ENCODE assay signal across 8 cellular contexts in genomic region chr7:151459726-151460473, GRCh38. TPM values are rescaled to one million over a fixed set of nuclear protein-coding genes. Genes with fewer than 3 reads are reported as not detected.
A peak's percentile ranks its signal among the peaks of the same experiment; 100 is the strongest.
DNase-seq lines count a peak whose midpoint lies in the region; ATAC-seq and TF ChIP-seq lines count a peak whose summit lies in the region.

No MANE protein-coding gene starts in this region.

- no peaks in the 10 kb centered on the region for H3K79me2 ChIP-seq in GM23248 (ENCODE audit: insufficient read depth)

- H3K4me1 Mint-ChIP-seq in nephron: peaks cover 26% of the 10 kb centered on the region

- in situ Hi-C loops in GM23248 (cut with MboI): loop anchor here (10.0 kb wide), 1 partner anchor 305 kb away; no protein-coding TSS in a partner anchor

- H3K36me3 Mint-ChIP-seq in nephron (ENCODE audit: low read depth): peaks cover 32% of the 10 kb centered on the region

- H3K4me3 ChIP-seq in GM23248 (peak overlapping the region; percentile 62), RWPE2 (ENCODE audit: severe bottlenecking) (no peak overlapping the region)

- H3K9ac ChIP-seq in GM23248: peak overlapping the region; percentile 46

- H3K27ac ChIP-seq in GM23248 (peak overlapping the region; percentile 55), RWPE2 (ENCODE audit: poor library complexity, severe bottlenecking) (peak overlapping the region; percentile 44)

- H3K27ac Mint-ChIP-seq in nephron: peak overlapping the region; percentile 91 to 97 (median 97)

- no peaks in the 10 kb centered on the region for H3K9me2 ChIP-seq in GM23248 (ENCODE audit: insufficient read depth)

- H3K9me3 ChIP-seq in GM23248 (ENCODE audit: low read depth): no peaks in the 10 kb centered on the region
- peaks cover 15% of the 10 kb centered on the region for H3K9me3 ChIP-seq in RWPE2 (ENCODE audit: severe bottlenecking)

- ATAC-seq in RWPE2 (ENCODE audit: low read depth) (peak; percentile 91), GM18517 (IDR thresholded peaks at IDR 0.05; ENCODE audit: unreplicated experiment) (no peak), GM19467 (IDR thresholded peaks at IDR 0.05; ENCODE audit: unreplicated experiment) (no peak), GM21447 (IDR thresholded peaks at IDR 0.05; ENCODE audit: unreplicated experiment) (no peak)

- H2AFZ ChIP-seq in GM23248: peak overlapping the region; percentile 70

- H3K27me3 ChIP-seq in GM23248 (replicated peaks; ENCODE audit: insufficient read depth) (no peaks in the 10 kb centered on the region), RWPE2 (ENCODE audit: insufficient read depth, poor library complexity, severe bottlenecking) (no peaks in the 10 kb centered on the region)

- WGBS in GM23248 (ENCODE audit: low coverage in 1 of 2, low lambda C conversion rate in 2 of 2, missing lambda C conversion rate in 2 of 2), 2 experiments: 1 to 2% methylated on average over 23 to 25 of the region's 25 CpGs

- H3K4me1 ChIP-seq in GM23248 (ENCODE audit: insufficient read depth) (peaks cover 20% of the 10 kb centered on the region), RWPE2 (ENCODE audit: insufficient read depth, poor library complexity, severe bottlenecking) (peaks cover 12% of the 10 kb centered on the region)

- no peaks in the 10 kb centered on the region for H4K20me1 ChIP-seq in GM23248 (ENCODE audit: insufficient read depth)

- H3K4me3 Mint-ChIP-seq in nephron: peak overlapping the region; percentile 63 to 72 (median 72)

- peak overlapping the region; percentile 78 for H3K4me2 ChIP-seq in GM23248 (ENCODE audit: unreplicated experiment)

- TF ChIP-seq CTCF in RWPE2 (IDR thresholded peaks at IDR 0.05; ENCODE audit: poor library complexity, severe bottlenecking) (peak; percentile 35), nephron (IDR thresholded peaks at IDR 0.05; ENCODE audit: unreplicated experiment in 3 of 3) (peak; percentile 24 to 42 (median 24))

- no peaks in the 10 kb centered on the region for H3K27me3 Mint-ChIP-seq in nephron (ENCODE audit: low read depth)

- DNase-seq in GM23248: peak; percentile 89
- peak; percentile 77 for DNase-seq in RWPE2 (ENCODE audit: low spot score)
- DNase-seq in fibroblast of peridontal ligament (ENCODE audit: extremely low read depth): peak; percentile 89
- DNase-seq in stimulated activated CD4-positive, alpha-beta T cell treated with anti-CD3 and anti-CD28 coated beads, Interleukin-2, amount 100 ng/mL, for 24 hours: no peak

- peaks cover 42% of the 10 kb centered on the region for H3F3A ChIP-seq in GM23248 (ENCODE audit: insufficient read depth)

- H3K36me3 ChIP-seq in GM23248 (ENCODE audit: low read depth): peaks cover 18% of the 10 kb centered on the region
- peaks cover 5% of the 10 kb centered on the region; the same call in 1 of the 2 replicates for H3K36me3 ChIP-seq in RWPE2 (ENCODE audit: low read depth)

- H3K9me3 Mint-ChIP-seq in nephron: peaks cover 24% of the 10 kb centered on the region

RNA-seq across cellular contexts. Expression of gene CRYGN, which starts 20.0 kb away (rescaled TPM):
- total RNA-seq in GM23248 (2014; rRNA removed; shearing (Covaris generic)): not detected in 2 replicates
- polyA plus RNA-seq in GM23248 (2016; fragmentation: Nextera tagmentation; extraction: Ambion mirVana): not detected in 2 replicates

RNA-seq across cellular contexts. Expression of gene WDR86, which starts 50.1 kb away (rescaled TPM):
- total RNA-seq in GM23248 (2014; rRNA removed; shearing (Covaris generic)): 0.25 TPM in 1 of 2 replicates, not detected in the other
- polyA plus RNA-seq in GM23248 (2016; fragmentation: Nextera tagmentation; extraction: Ambion mirVana): not detected in 2 replicates

RNA-seq across cellular contexts. Expression of gene RHEB, which starts 59.8 kb away (rescaled TPM):
- 86.4 and 91.4 TPM in 2 replicates for total RNA-seq in GM23248 (2014; rRNA removed; shearing (Covaris generic))
- polyA plus RNA-seq in GM23248 (2016; fragmentation: Nextera tagmentation; extraction: Ambion mirVana): 226 and 235 TPM in 2 replicates

Comparison
In these comparisons a context has a peak if more than half of its experiments do, and no peak if none do; other contexts are left out.
1. DNase-seq: peak in GM23248 (single experiment), RWPE2 (single experiment) and fibroblast of peridontal ligament (single experiment); none in stimulated activated CD4-positive, alpha-beta T cell treated with anti-CD3 and anti-CD28 coated beads, Interleukin-2, amount 100 ng/mL, for 24 hours (0 of 2).